In genomic region chr15:77738038-77738370, GRCh38 we compare ENCODE assay signal across 26 cellular contexts.
"Had no signal": no experiment of that assay in that cellular context is flagged by ENCODE, and none has a peak within 500 bp of the region (broad histone marks: within the 10 kb centered on the region; RNA-seq: fewer than 3 reads in every experiment).

No MANE protein-coding gene starts in this region.

- DNase-seq: activated CD4-positive, alpha-beta T cell treated with anti-CD3 and anti-CD28 coated beads, Interleukin-2, amount 10 ng/mL, durations not matched to agents 24 days and 14 days; activated CD4-positive, alpha-beta T cell treated with anti-CD3 and anti-CD28 coated beads, Interleukin-2, amount 50 U/mL, for 4 hours; activated CD8-positive, alpha-beta T cell treated with anti-CD3 and anti-CD28 coated beads for 36 hours; activated gamma-delta T cell; activated naive CD4-positive, alpha-beta T cell treated with Interleukin-2 at 50 U/mL for 16 hours; activated naive CD8-positive, alpha-beta T cell treated with anti-CD3 and anti-CD28 coated beads, Interleukin-2, amount 10 ng/mL, durations not matched to agents 7 days and 5 days; activated T-cell treated with anti-CD3 and anti-CD28 coated beads, Interleukin-2, amount 50 U/mL, for 24 hours; NCI-H1105 treated with DMSO at 0.1 percent for 48 hours; NCI-H1436 treated with DMSO at 0.1 percent for 48 hours; NCI-H1694 treated with DMSO at 0.1 percent for 48 hours; NCI-H2029; NCI-H2171 treated with DMSO at 0.1 percent for 48 hours; NCI-H226; NCI-H524; NCI-H69; SHP77; SJCRH30; SK-N-SH had no signal

- H3K4me3 ChIP-seq: ascending aorta, breast epithelium, SJCRH30 had no signal

- H3K4me1 Mint-ChIP-seq: activated CD4-positive, alpha-beta T cell treated with anti-CD3 and anti-CD28 coated beads, Interleukin-2, amount 10 ng/mL, durations not matched to agents 24 days and 14 days; activated naive CD4-positive, alpha-beta T cell treated with anti-CD3 and anti-CD28 coated beads, Interleukin-2, amount 50 U/mL, for 24 hours; activated naive CD8-positive, alpha-beta T cell treated with anti-CD3 and anti-CD28 coated beads, Interleukin-2, amount 10 ng/mL, durations not matched to agents 7 days and 5 days had no signal

- H3K9me3 ChIP-seq: ascending aorta, breast epithelium, SJCRH30, SK-N-SH had no signal

- H3K36me3 ChIP-seq: ascending aorta, breast epithelium, SJCRH30 had no signal

- H3K27ac ChIP-seq: ascending aorta, breast epithelium, KMS-11, SJCRH30 had no signal

- H3K9me2 ChIP-seq: SK-N-SH had no signal

- H3K36me3 Mint-ChIP-seq: activated naive CD4-positive, alpha-beta T cell treated with anti-CD3 and anti-CD28 coated beads, Interleukin-2, amount 50 U/mL, for 24 hours; activated naive CD8-positive, alpha-beta T cell treated with anti-CD3 and anti-CD28 coated beads, Interleukin-2, amount 10 ng/mL, durations not matched to agents 7 days and 5 days had no signal

- H3K9me3 Mint-ChIP-seq: activated CD4-positive, alpha-beta T cell treated with anti-CD3 and anti-CD28 coated beads, Interleukin-2, amount 10 ng/mL, durations not matched to agents 24 days and 14 days; activated CD8-positive, alpha-beta T cell treated with anti-CD3 and anti-CD28 coated beads for 36 hours; activated naive CD4-positive, alpha-beta T cell treated with anti-CD3 and anti-CD28 coated beads, Interleukin-2, amount 50 U/mL, for 24 hours; activated naive CD8-positive, alpha-beta T cell treated with anti-CD3 and anti-CD28 coated beads, Interleukin-2, amount 10 ng/mL, durations not matched to agents 7 days and 5 days; activated T-cell treated with anti-CD3 and anti-CD28 coated beads, Interleukin-2, amount 50 U/mL, for 24 hours; activated T-helper 2 cell treated with anti-CD3 and anti-CD28 coated beads, Interferon-gamma antibody, Interleukin-2, Interleukin-4, amounts not matched to agents 10 μg/mL and 5 μg/mL and 100 μg/mL, durations not matched to agents 14 hours and 24 hours and 36 hours; T-helper 1 cell treated with Interleukin-12 subunit alpha and Interleukin-12 subunit beta and Interleukin-4 antibody, amounts not matched to agents 30 μg/mL and 1 μg/mL, for 36 hours; T-helper 2 cell treated with Interferon-gamma antibody and Interleukin-4, amounts not matched to agents 5 μg/mL and 100 μg/mL, for 36 hours had no signal

- H3K4me1 ChIP-seq: ascending aorta, breast epithelium had no signal

- H3K27me3 Mint-ChIP-seq: activated naive CD4-positive, alpha-beta T cell treated with anti-CD3 and anti-CD28 coated beads, Interleukin-2, amount 50 U/mL, for 24 hours had no signal

- H3K4me3 Mint-ChIP-seq: activated CD4-positive, alpha-beta T cell treated with anti-CD3 and anti-CD28 coated beads, Interleukin-2, amount 10 ng/mL, durations not matched to agents 24 days and 14 days; activated CD8-positive, alpha-beta T cell treated with anti-CD3 and anti-CD28 coated beads for 36 hours; activated naive CD4-positive, alpha-beta T cell treated with anti-CD3 and anti-CD28 coated beads, Interleukin-2, amount 50 U/mL, for 24 hours; activated naive CD8-positive, alpha-beta T cell treated with anti-CD3 and anti-CD28 coated beads, Interleukin-2, amount 10 ng/mL, durations not matched to agents 7 days and 5 days; activated T-cell treated with anti-CD3 and anti-CD28 coated beads, Interleukin-2, amount 50 U/mL, for 24 hours; T-helper 1 cell treated with Interleukin-12 subunit alpha and Interleukin-12 subunit beta and Interleukin-4 antibody, amounts not matched to agents 30 μg/mL and 1 μg/mL, for 36 hours; T-helper 2 cell treated with Interferon-gamma antibody and Interleukin-4, amounts not matched to agents 5 μg/mL and 100 μg/mL, for 36 hours had no signal

- ATAC-seq: activated CD8-positive, alpha-beta T cell treated with anti-CD3 and anti-CD28 coated beads for 36 hours; Panc1 had no signal

- H3K9ac ChIP-seq: KMS-11, SK-N-SH had no signal

- H3K27me3 ChIP-seq: ascending aorta, SJCRH30 had no signal

- H3K4me2 ChIP-seq: KMS-11, SK-N-SH had no signal

- H3K27ac Mint-ChIP-seq: activated CD4-positive, alpha-beta T cell treated with anti-CD3 and anti-CD28 coated beads, Interleukin-2, amount 10 ng/mL, durations not matched to agents 24 days and 14 days; activated CD8-positive, alpha-beta T cell treated with anti-CD3 and anti-CD28 coated beads for 36 hours; activated naive CD4-positive, alpha-beta T cell treated with anti-CD3 and anti-CD28 coated beads, Interleukin-2, amount 50 U/mL, for 24 hours; activated naive CD8-positive, alpha-beta T cell treated with anti-CD3 and anti-CD28 coated beads, Interleukin-2, amount 10 ng/mL, durations not matched to agents 7 days and 5 days; activated T-cell treated with anti-CD3 and anti-CD28 coated beads, Interleukin-2, amount 50 U/mL, for 24 hours; activated T-helper 2 cell treated with anti-CD3 and anti-CD28 coated beads, Interferon-gamma antibody, Interleukin-2, Interleukin-4, amounts not matched to agents 10 μg/mL and 5 μg/mL and 100 μg/mL, durations not matched to agents 14 hours and 24 hours and 36 hours; T-helper 1 cell treated with Interleukin-12 subunit alpha and Interleukin-12 subunit beta and Interleukin-4 antibody, amounts not matched to agents 30 μg/mL and 1 μg/mL, for 36 hours; T-helper 2 cell treated with Interferon-gamma antibody and Interleukin-4, amounts not matched to agents 5 μg/mL and 100 μg/mL, for 36 hours had no signal
